Comparison of ENCODE assay signal across 8 cellular contexts in the genomic region with DNA sequence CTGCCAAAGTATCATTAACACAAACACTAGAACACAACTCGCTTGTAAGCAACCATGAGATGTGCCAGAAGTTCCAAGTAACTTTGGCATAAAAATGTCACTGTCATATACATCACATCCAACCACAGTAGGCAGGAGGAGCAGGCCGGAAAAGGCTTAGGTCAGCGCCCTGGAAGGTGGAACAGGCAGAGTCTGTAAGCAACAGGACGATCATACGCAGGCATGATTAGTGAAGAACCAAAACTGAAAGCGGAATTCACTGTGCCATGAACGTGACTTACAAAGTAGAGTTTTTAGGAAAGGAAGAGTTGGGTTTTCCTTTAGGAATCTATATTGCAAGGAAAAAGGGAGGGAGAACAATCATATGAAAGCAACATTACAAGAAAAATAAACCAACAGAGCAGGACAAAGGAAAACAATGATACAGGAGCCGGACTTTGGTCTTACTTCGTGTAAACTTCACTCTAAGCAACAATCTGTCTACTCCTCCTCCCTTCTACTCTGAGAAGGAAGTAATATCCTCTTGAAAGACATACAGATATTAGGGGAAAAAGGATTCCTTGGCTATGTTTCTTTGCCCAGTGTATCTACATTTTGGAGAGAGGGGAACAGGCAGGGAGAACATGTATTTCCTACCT. TPM values are rescaled to one million over a fixed set of nuclear protein-coding genes. Genes with fewer than 3 reads are reported as not detected.
DNase-seq lines count a peak whose midpoint lies in the region; ATAC-seq and TF ChIP-seq lines count a peak whose summit lies in the region.

No MANE protein-coding gene starts in this region.

- H3K9me3 ChIP-seq in duodenal mucosa (ENCODE audit: control insufficient read depth in 1 of 2, low read length in 2 of 2) (no peaks in the 10 kb centered on the region), mesenchymal stem cell (ENCODE audit: control insufficient read depth, low read length) (no peaks in the 10 kb centered on the region), tibial artery (no peaks in the 10 kb centered on the region)

- H4K91ac ChIP-seq in mesenchymal stem cell (ENCODE audit: low read length): no peak overlapping the region

- H3K27me3 ChIP-seq in duodenal mucosa (ENCODE audit: control insufficient read depth in 1 of 2, insufficient read depth in 2 of 2, low read length in 2 of 2) (no peaks in the 10 kb centered on the region), mesenchymal stem cell (ENCODE audit: control insufficient read depth in 1 of 2, insufficient read depth in 1 of 2, low read length in 2 of 2) (no peaks in the 10 kb centered on the region), tibial artery (no peaks in the 10 kb centered on the region)

- CTCF ChIA-PET in activated CD8-positive, alpha-beta memory T cell treated with anti-CD3 and anti-CD28 coated beads, Interleukin-2, amount 10 ng/mL, durations not matched to agents 7 days and 5 days (lab: Charles Lee): no interaction called here

- no peak overlapping the region for H2BK12ac ChIP-seq in mesenchymal stem cell (ENCODE audit: low read length in 2 of 2)

- 92% methylated on average over 7 of the region's 9 CpGs for WGBS in mesenchymal stem cell

- H2BK5ac ChIP-seq in mesenchymal stem cell (ENCODE audit: low read depth, low read length, poor library complexity, severe bottlenecking): no peak overlapping the region

- TF ChIP-seq CTCF in tibial artery (IDR thresholded peaks at IDR 0.05): no peak

- no peaks in the 10 kb centered on the region for H3K9me3 Mint-ChIP-seq in activated CD8-positive, alpha-beta memory T cell treated with anti-CD3 and anti-CD28 coated beads, Interleukin-2, amount 10 ng/mL, durations not matched to agents 7 days and 5 days (ENCODE audit: low read depth)

- no peak overlapping the region for H4K8ac ChIP-seq in mesenchymal stem cell (ENCODE audit: low read length)

- H2BK120ac ChIP-seq in mesenchymal stem cell (ENCODE audit: low read depth, low read length): no peak overlapping the region

- H3K4me3 ChIP-seq in duodenal mucosa (ENCODE audit: low read depth in 1 of 2, low read length in 2 of 2) (peak overlapping the region; percentile 32 to 33), mesenchymal stem cell (ENCODE audit: insufficient read depth in 1 of 2, low read depth in 1 of 2, low read length in 2 of 2) (peak overlapping the region in 1 of 2 experiments; percentile 75), tibial artery (no peak overlapping the region)

- no peak overlapping the region for H2BK15ac ChIP-seq in mesenchymal stem cell (ENCODE audit: low read depth, poor library complexity, severe bottlenecking)

- H3K4me1 ChIP-seq in duodenal mucosa (ENCODE audit: control insufficient read depth in 1 of 2, insufficient read depth in 2 of 2, low read length in 2 of 2) (peaks cover 6 to 21% of the 10 kb centered on the region in 2 donors), mesenchymal stem cell (ENCODE audit: control insufficient read depth, insufficient read depth, low read depth, low read length) (peaks cover 1% of the 10 kb centered on the region), tibial artery (peaks cover 0 to 36% (median 5%) of the 10 kb centered on the region in 4 donors)

- peaks cover 26 to 47% of the 10 kb centered on the region in 2 donors for H3K36me3 ChIP-seq in duodenal mucosa (ENCODE audit: control insufficient read depth in 1 of 2, insufficient read depth in 2 of 2, low read length in 2 of 2)
- H3K36me3 ChIP-seq in mesenchymal stem cell (ENCODE audit: control insufficient read depth in 1 of 2, insufficient read depth in 2 of 2, low read depth in 1 of 2, low read length in 2 of 2): peaks cover 44 to 73% of the 10 kb centered on the region in 2 experiments
- peaks cover 43 to 62% (median 48%) of the 10 kb centered on the region in 3 donors for H3K36me3 ChIP-seq in tibial artery

- no peak overlapping the region for H2AK5ac ChIP-seq in mesenchymal stem cell (ENCODE audit: low read length, severe bottlenecking)

- no peak overlapping the region for H3K18ac ChIP-seq in mesenchymal stem cell (ENCODE audit: low read depth in 1 of 2, low read length in 2 of 2)

- H3K27ac Mint-ChIP-seq in activated CD8-positive, alpha-beta memory T cell treated with anti-CD3 and anti-CD28 coated beads, Interleukin-2, amount 10 ng/mL, durations not matched to agents 7 days and 5 days: peak overlapping the region; percentile 86

- peak overlapping the region; percentile 60 for H3K4me3 Mint-ChIP-seq in activated CD8-positive, alpha-beta memory T cell treated with anti-CD3 and anti-CD28 coated beads, Interleukin-2, amount 10 ng/mL, durations not matched to agents 7 days and 5 days

- no peak overlapping the region for H2AFZ ChIP-seq in mesenchymal stem cell (ENCODE audit: low read depth, low read length)

- H3K4me2 ChIP-seq in mesenchymal stem cell (ENCODE audit: low read length, poor library complexity, severe bottlenecking): no peak overlapping the region

- H3K9ac ChIP-seq in duodenal mucosa (ENCODE audit: low read depth in 1 of 2, low read length in 2 of 2) (peak overlapping the region; percentile 24 to 43), mesenchymal stem cell (ENCODE audit: low read length) (peak overlapping the region; percentile 91)

- ATAC-seq in activated CD8-positive, alpha-beta memory T cell treated with anti-CD3 and anti-CD28 coated beads, Interleukin-2, amount 10 ng/mL, durations not matched to agents 7 days and 5 days: peak; percentile 54

- H3K14ac ChIP-seq in mesenchymal stem cell (ENCODE audit: low read length in 2 of 2): no peak overlapping the region

- H3K79me1 ChIP-seq in mesenchymal stem cell (replicated peaks; ENCODE audit: low read length, poor library complexity, severe bottlenecking): no peaks in the 10 kb centered on the region

- intact Hi-C loops in tibial artery (cut with DNase I; ENCODE audit: low total_unique reads): no loop called here

- no peak overlapping the region for H3K23ac ChIP-seq in mesenchymal stem cell (ENCODE audit: low read length in 2 of 2)

- peaks cover 25% of the 10 kb centered on the region for H3K4me1 Mint-ChIP-seq in activated CD8-positive, alpha-beta memory T cell treated with anti-CD3 and anti-CD28 coated beads, Interleukin-2, amount 10 ng/mL, durations not matched to agents 7 days and 5 days

- no peaks in the 10 kb centered on the region for H3K27me3 Mint-ChIP-seq in activated CD8-positive, alpha-beta memory T cell treated with anti-CD3 and anti-CD28 coated beads, Interleukin-2, amount 10 ng/mL, durations not matched to agents 7 days and 5 days

- no peak for DNase-seq in activated CD8-positive, alpha-beta memory T cell treated with anti-CD3 and anti-CD28 coated beads, Interleukin-2, amount 10 ng/mL, durations not matched to agents 7 days and 5 days
- no peak for DNase-seq in activated CD8-positive, alpha-beta memory T cell treated with anti-CD3 and anti-CD28 coated beads for 24 hours
- DNase-seq in mesenchymal stem cell (peak; percentile 43), tibial artery (peak in 1 of 2 donors; percentile 45), NCI-H1092 treated with DMSO at 0.1 percent for 48 hours (lab: John Stamatoyannopoulos, UW) (no peak), iPS-NIHi7 (ENCODE audit: extremely low spot score) (no peak)
- no peak for DNase-seq in activated CD8-positive, alpha-beta memory T cell treated with anti-CD3 and anti-CD28 coated beads, Interleukin-2, amount 50 U/mL, for 48 hours

- H3K4ac ChIP-seq in mesenchymal stem cell (ENCODE audit: low read depth in 1 of 2, low read length in 2 of 2): no peak overlapping the region

- peaks cover 58% of the 10 kb centered on the region for H3K36me3 Mint-ChIP-seq in activated CD8-positive, alpha-beta memory T cell treated with anti-CD3 and anti-CD28 coated beads, Interleukin-2, amount 10 ng/mL, durations not matched to agents 7 days and 5 days

- H3K27ac ChIP-seq in duodenal mucosa (ENCODE audit: low read depth, low read length) (peak overlapping the region; percentile 5), mesenchymal stem cell (ENCODE audit: low read length, poor library complexity, severe bottlenecking) (no peak overlapping the region), tibial artery (peak overlapping the region; percentile 12 to 64)

RNA-seq across cellular contexts. Expression of a gene that starts 52.2 kb away (rescaled TPM):
- total RNA-seq in activated CD8-positive, alpha-beta memory T cell treated with anti-CD3 and anti-CD28 coated beads, Interleukin-2, amount 10 ng/mL, durations not matched to agents 7 days and 5 days: 100 to 1,000 TPM; 341 to 452 TPM
- polyA plus RNA-seq in mesenchymal stem cell (2013, experiment 1 of 2): 476 TPM
- 478 TPM for polyA plus RNA-seq in mesenchymal stem cell (2013, experiment 2 of 2)

Comparison
In these comparisons a context has a peak if more than half of its experiments do, and no peak if none do; other contexts are left out.
1. H3K4me3 ChIP-seq: peak in duodenal mucosa (2 of 2); none in tibial artery (0 of 2).